Comparison of ENCODE assay signal across 8 cellular contexts in the genomic region with DNA sequence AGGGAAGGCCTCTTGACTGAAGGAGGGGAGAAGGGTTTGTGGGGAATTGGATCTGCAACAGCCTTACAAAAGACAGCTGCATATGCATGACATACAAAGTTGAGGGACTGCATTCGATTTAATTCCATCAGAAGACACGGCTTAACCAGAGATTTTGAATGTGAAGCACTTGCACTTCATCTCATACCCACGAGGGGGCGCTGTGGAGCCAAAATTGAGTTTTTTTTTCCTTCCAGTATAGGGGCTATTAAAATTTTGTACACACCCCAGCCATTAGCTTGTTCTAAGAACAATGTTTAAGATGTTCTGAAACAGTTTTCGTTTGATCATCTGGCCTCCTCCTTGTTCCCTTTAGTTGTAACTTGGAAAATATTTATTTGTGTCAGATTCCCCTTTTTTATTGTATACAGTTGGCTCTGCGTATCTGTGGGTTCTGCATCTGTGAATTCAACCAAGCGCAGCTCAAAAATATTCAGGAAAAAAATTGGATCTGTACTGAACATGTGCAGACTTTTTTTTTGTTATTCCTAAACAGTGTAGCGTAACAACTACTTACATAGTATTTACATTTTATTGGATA. TPM values are rescaled to one million over a fixed set of nuclear protein-coding genes. Genes with fewer than 3 reads are reported as not detected.
A peak's percentile ranks its signal among the peaks of the same experiment; 100 is the strongest.
DNase-seq lines count a peak whose midpoint lies in the region; ATAC-seq and TF ChIP-seq lines count a peak whose summit lies in the region.

No MANE protein-coding gene starts in this region.

- peak; percentile 55 for DNase-seq in BE2C
- DNase-seq in HAP-1 (ENCODE audit: low spot score in 2 of 2) = peak; percentile 53 to 79
- DNase-seq in NT2/D1 (ENCODE audit: low read depth, low spot score) = no peak
- DNase-seq in activated CD8-positive, alpha-beta memory T cell treated with anti-CD3 and anti-CD28 coated beads, Interleukin-2, amount 50 U/mL, for 4 hours = peak; percentile 74
- DNase-seq in epidermal melanocyte (ENCODE audit: insufficient read length, low spot score) = peak; percentile 78
- peak; percentile 71 for DNase-seq in stimulated activated CD8-positive, alpha-beta memory T cell treated with anti-CD3 and anti-CD28 coated beads, Interleukin-7, amount 100 ng/mL, for 24 hours (ENCODE audit: low read depth)

- in situ Hi-C loops in HAP-1 (cut with MboI; ENCODE audit: low sequenced_read_pairs) = loop anchor here (10.0 to 25.0 kb wide), 3 partner anchors 203 to 516 kb away; partner anchors contain the start of gene PEBP1

- H3K9me3 ChIP-seq in BE2C (no peaks in the 10 kb centered on the region), HAP-1 (no peaks in the 10 kb centered on the region), NT2/D1 (ENCODE audit: insufficient read depth, low read length) (no peaks in the 10 kb centered on the region), mucosa of stomach (ENCODE audit: control insufficient read depth, low read length) (no peaks in the 10 kb centered on the region)

- H3K36me3 ChIP-seq in BE2C (peaks cover 22% of the 10 kb centered on the region), HAP-1 (replicated peaks) (peaks cover 26% of the 10 kb centered on the region), NT2/D1 (ENCODE audit: insufficient read depth, insufficient read length, low read length) (peaks cover 38% of the 10 kb centered on the region), mucosa of stomach (ENCODE audit: control insufficient read depth, insufficient read depth, low read length) (no peaks in the 10 kb centered on the region)

- H3K4me3 ChIP-seq in BE2C (ENCODE audit: low read depth, low read length) (peak overlapping the region; percentile 84), HAP-1 (peak overlapping the region; percentile 72), NT2/D1 (ENCODE audit: insufficient read length, low read depth) (peak overlapping the region; percentile 97), mucosa of stomach (ENCODE audit: low read length) (peak overlapping the region; percentile 81)

- H3K4me1 ChIP-seq in BE2C (0 out of 2 replicates have a peak, but pooled peaks cover 2% of the 10 kb centered on the region), HAP-1 (peaks cover 27% of the 10 kb centered on the region), NT2/D1 (ENCODE audit: insufficient read depth, insufficient read length) (peaks cover 3% of the 10 kb centered on the region), mucosa of stomach (ENCODE audit: control insufficient read depth, insufficient read depth, low read length) (peaks cover 24% of the 10 kb centered on the region)

- peak; percentile 89 for TF ChIP-seq CTCF in BE2C (IDR thresholded peaks at IDR 0.05; ENCODE audit: low read depth, low read length)

- H3K9ac ChIP-seq in NT2/D1 (ENCODE audit: insufficient read length, low read depth) (peak overlapping the region; percentile 99), mucosa of stomach (ENCODE audit: low read length) (peak overlapping the region; percentile 81)

- ATAC-seq in GM21717 (IDR thresholded peaks at IDR 0.05; ENCODE audit: unreplicated experiment) = no peak

- H3K27me3 ChIP-seq in BE2C (no peaks in the 10 kb centered on the region), HAP-1 (ENCODE audit: low read depth) (no peaks in the 10 kb centered on the region), NT2/D1 (ENCODE audit: insufficient read depth, insufficient read length) (no peaks in the 10 kb centered on the region), mucosa of stomach (ENCODE audit: control insufficient read depth, insufficient read depth, low read length) (no peaks in the 10 kb centered on the region)

RNA-seq across cellular contexts. Expression of gene SUDS3, which starts 1.6 kb away (rescaled TPM):
- 7.5 TPM for polyA plus RNA-seq in BE2C (2012; ENCODE audit: insufficient read depth, insufficient read length, low read depth)

RNA-seq across cellular contexts. Expression of gene TAOK3, which starts 5.3 kb away (rescaled TPM):
- 40.6 TPM for polyA plus RNA-seq in BE2C (2012; ENCODE audit: insufficient read depth, insufficient read length, low read depth)
